25 cellular contexts compared by ENCODE assay signal in genomic region chr3:47628426-47628825, GRCh38. TPM values are rescaled to one million over a fixed set of nuclear protein-coding genes. Genes with fewer than 3 reads are reported as not detected.
A peak's percentile ranks its signal among the peaks of the same experiment; 100 is the strongest.
DNase-seq lines count a peak whose midpoint lies in the region; ATAC-seq, FAIRE-seq and TF ChIP-seq lines count a peak whose summit lies in the region.
"Had no signal": no experiment of that assay in that cellular context is flagged by ENCODE, and none has a peak within 500 bp of the region (broad histone marks: within the 10 kb centered on the region; RNA-seq: fewer than 3 reads in every experiment).

No MANE protein-coding gene starts in this region.

- H3K36me3 ChIP-seq in mammary epithelial cell (ENCODE audit: insufficient read depth, low read length), result peaks cover 19% of the 10 kb centered on the region
- peaks cover 0 to 67% of the 10 kb centered on the region in 2 donors for H3K36me3 ChIP-seq in left lung
- H3K36me3 ChIP-seq in trophoblast cell (ENCODE audit: control insufficient read depth in 1 of 2, insufficient read depth in 2 of 2, low read length in 2 of 2), result peaks cover 26 to 37% of the 10 kb centered on the region in 2 experiments
- H3K36me3 ChIP-seq in BE2C, result peaks cover 26% of the 10 kb centered on the region

- dilution Hi-C loops in mammary epithelial cell (cut with HindIII; ENCODE audit: low sequenced_read_pairs), result no loop called here

- no peaks in the 10 kb centered on the region for H4K20me1 ChIP-seq in mammary epithelial cell (ENCODE audit: insufficient read depth, low read length)

- H4K8ac ChIP-seq in trophoblast cell (ENCODE audit: low read depth, low read length), result no peak overlapping the region

- POLR2A ChIA-PET in MCF 10A (lab: Yijun Ruan, JAX), result interaction anchor here (1.2 to 1.5 kb wide), 2 partner anchors 15 to 41 kb away, joined by 3 to 5 read pairs; no protein-coding TSS in a partner anchor

- H3K9me3 Mint-ChIP-seq in MCF 10A (ENCODE audit: unreplicated experiment), result no peaks in the 10 kb centered on the region
- H3K9me3 Mint-ChIP-seq: CD4-positive, alpha-beta T cell had no signal

- no peak overlapping the region for H2BK120ac ChIP-seq in trophoblast cell (ENCODE audit: insufficient read depth, low read length, poor library complexity)

- H3K18ac ChIP-seq in trophoblast cell (ENCODE audit: low read length), result no peak overlapping the region

- H3K9ac ChIP-seq in mammary epithelial cell (ENCODE audit: insufficient read depth, low read length), result no peak overlapping the region
- no peak overlapping the region for H3K9ac ChIP-seq in trophoblast cell (ENCODE audit: low read length)

- intact Hi-C loops in MCF 10A (cut with micrococcal nuclease) (no loop called here), mammary epithelial cell (cut with micrococcal nuclease) (no loop called here), left lung (cut with DNase I) (no loop called here)

- no peak overlapping the region for H2AK5ac ChIP-seq in trophoblast cell (ENCODE audit: low read length)

- no peak overlapping the region for H2BK12ac ChIP-seq in trophoblast cell (ENCODE audit: low read length)

- H2AFZ ChIP-seq in mammary epithelial cell (ENCODE audit: low read depth, low read length) (no peak overlapping the region), trophoblast cell (ENCODE audit: insufficient read depth, low read length, poor library complexity) (no peak overlapping the region)

- FAIRE-seq in RCC 7860 (lab: Jason Lieb, UNC), result no peak
- FAIRE-seq: GM12878, HTR-8/SVneo had no signal

- H3K79me1 ChIP-seq in trophoblast cell (ENCODE audit: low read length), result no peaks in the 10 kb centered on the region

- no peak overlapping the region for H4K91ac ChIP-seq in trophoblast cell (ENCODE audit: low read depth, low read length)

- no peak overlapping the region for H2BK5ac ChIP-seq in trophoblast cell (ENCODE audit: low read depth, low read length, poor library complexity)

- H3K27ac Mint-ChIP-seq in MCF 10A (ENCODE audit: low read depth, unreplicated experiment), result peak overlapping the region; percentile 6
- H3K27ac Mint-ChIP-seq: CD4-positive, alpha-beta T cell had no signal

- ATAC-seq in left lung (peak; percentile 66), GM18861 (IDR thresholded peaks at IDR 0.05; ENCODE audit: unreplicated experiment) (no peak)
- ATAC-seq: GM12878, PC-3 had no signal

- H3K27me3 Mint-ChIP-seq in MCF 10A (ENCODE audit: insufficient read depth, unreplicated experiment), result no peaks in the 10 kb centered on the region
- H3K27me3 Mint-ChIP-seq: CD4-positive, alpha-beta T cell had no signal

- in situ Hi-C loops in mammary epithelial cell (cut with MboI; ENCODE audit: low sequenced_read_pairs in 2 of 2), result no loop called here

- H4K12ac ChIP-seq in trophoblast cell (ENCODE audit: low read depth, low read length), result no peak overlapping the region

- H3K23ac ChIP-seq in trophoblast cell (ENCODE audit: low read length), result no peak overlapping the region

- BruUV-seq in MCF 10A (replicated peaks; lab: Mats Ljungman, UMichigan), result no TSS peak
- no TSS peak for BruUV-seq in mammary epithelial cell (replicated peaks; lab: Mats Ljungman, UMichigan)

- H3K9me3 ChIP-seq in mammary epithelial cell (replicated peaks; ENCODE audit: insufficient read depth, low read length) (no peaks in the 10 kb centered on the region), left lung (no peaks in the 10 kb centered on the region), trophoblast cell (ENCODE audit: insufficient read depth, low read depth, low read length) (no peaks in the 10 kb centered on the region), BE2C (no peaks in the 10 kb centered on the region)
- H3K9me3 ChIP-seq: HAP-1 had no signal

- DNase-seq in MCF 10A (ENCODE audit: unreplicated experiment) (no peak), mammary epithelial cell (no peak), left lung (no peak), trophoblast cell (peak; percentile 7 to 25), BE2C (no peak), RCC 7860 (ENCODE audit: low spot score) (no peak), DMS 273 treated with DMSO at 0.1 percent for 48 hours (lab: John Stamatoyannopoulos, UW) (no peak)
- DNase-seq: 8988T; Calu3; CD4-positive, alpha-beta T cell; DMS53; EL; IMR-90; NCI-H1417 treated with DMSO at 0.1 percent for 48 hours; NCI-H1930; NCI-H345; NCI-H524 treated with DMSO at 0.1 percent for 48 hours; PC-3; SIG-M5 had no signal

- no peak overlapping the region for H3K4me3 Mint-ChIP-seq in MCF 10A (ENCODE audit: unreplicated experiment)
- H3K4me3 Mint-ChIP-seq: CD4-positive, alpha-beta T cell had no signal

- peaks cover 83% of the 10 kb centered on the region for H3K36me3 Mint-ChIP-seq in MCF 10A (ENCODE audit: insufficient read depth, unreplicated experiment)

- CTCF ChIA-PET in MCF 10A (lab: Yijun Ruan, JAX), result no interaction called here
- CTCF ChIA-PET in mammary epithelial cell (lab: Charles Lee; ENCODE audit: low non-redundant PET), result no interaction called here

- no peak overlapping the region for H3K4ac ChIP-seq in trophoblast cell (ENCODE audit: low read depth, low read length)

- TF ChIP-seq CTCF in MCF 10A (IDR thresholded peaks at IDR 0.05; ENCODE audit: unreplicated experiment) (no peak), mammary epithelial cell (conservative IDR thresholded peaks at IDR 0.05 in 1 of 2, IDR thresholded peaks at IDR 0.05 in 1 of 2; ENCODE audit: extremely low read depth in 1 of 2, insufficient read depth in 1 of 2, low read depth in 1 of 2, low read length in 2 of 2) (no peak), left lung (IDR thresholded peaks at IDR 0.05) (no peak), BE2C (IDR thresholded peaks at IDR 0.05; ENCODE audit: low read depth, low read length) (no peak)

- H3K27me3 ChIP-seq in mammary epithelial cell (ENCODE audit: insufficient read depth, low read length), result no peaks in the 10 kb centered on the region
- no peaks in the 10 kb centered on the region for H3K27me3 ChIP-seq in left lung
- no peaks in the 10 kb centered on the region for H3K27me3 ChIP-seq in trophoblast cell (ENCODE audit: insufficient read depth, low read length)
- no peaks in the 10 kb centered on the region for H3K27me3 ChIP-seq in BE2C

- H3K4me2 ChIP-seq in mammary epithelial cell (ENCODE audit: insufficient read depth, low read depth, low read length), result no peak overlapping the region
- no peak overlapping the region for H3K4me2 ChIP-seq in trophoblast cell (ENCODE audit: low read length)

- H3K14ac ChIP-seq in trophoblast cell (ENCODE audit: low read length), result no peak overlapping the region

- no peaks in the 10 kb centered on the region for H3K4me1 Mint-ChIP-seq in MCF 10A (ENCODE audit: insufficient read depth, unreplicated experiment)

- H3K4me1 ChIP-seq in mammary epithelial cell (ENCODE audit: insufficient read depth, low read length), result no peaks in the 10 kb centered on the region
- no peaks in the 10 kb centered on the region for H3K4me1 ChIP-seq in left lung
- H3K4me1 ChIP-seq in trophoblast cell (ENCODE audit: control insufficient read depth in 1 of 2, insufficient read depth in 2 of 2, low read length in 2 of 2), result peaks cover 2 to 3% of the 10 kb centered on the region in 2 experiments
- no peaks in the 10 kb centered on the region for H3K4me1 ChIP-seq in BE2C
- H3K4me1 ChIP-seq: HAP-1 had no signal

- WGBS in mammary epithelial cell (ENCODE audit: low coverage, missing lambda C conversion rate), result 100% methylated on average over 5 of the region's 6 CpGs
- WGBS in trophoblast cell (ENCODE audit: extremely low coverage, insufficient coverage, insufficient read length), result no CpG with 5 or more reads among the region's 6 CpGs

- H3K79me2 ChIP-seq in mammary epithelial cell (ENCODE audit: insufficient read depth, low read length) (no peaks in the 10 kb centered on the region), trophoblast cell (ENCODE audit: control insufficient read depth, insufficient read depth, low read length, poor library complexity) (no peaks in the 10 kb centered on the region)

- H3K4me3 ChIP-seq in mammary epithelial cell (replicated peaks in 1 of 3; ENCODE audit: insufficient read depth in 1 of 3, low read depth in 2 of 3, low read length in 3 of 3) (no peak overlapping the region), left lung (no peak overlapping the region), trophoblast cell (ENCODE audit: low read depth, low read length) (no peak overlapping the region), BE2C (ENCODE audit: low read depth, low read length) (no peak overlapping the region)
- H3K4me3 ChIP-seq: GM12878, HAP-1 had no signal

- H3K27ac ChIP-seq in mammary epithelial cell (ENCODE audit: insufficient read depth, low read depth, low read length) (no peak overlapping the region), left lung (peak overlapping the region in 1 of 2 donors; percentile 3), trophoblast cell (ENCODE audit: low read depth, low read length) (no peak overlapping the region)
- H3K27ac ChIP-seq: RWPE1 had no signal

RNA-seq across cellular contexts. Expression of gene CSPG5, which starts 49.8 kb away (rescaled TPM):
- total RNA-seq in MCF 10A (2022) (0.44 and 0.71 TPM in 2 replicates), mammary epithelial cell (under 1 TPM; 0.50 to 0.99 TPM), left lung (10 to 100 TPM in 1 of 2 donors, 1 to 10 TPM in 1; 3.8 to 19.2 TPM)
- polyA plus RNA-seq in mammary epithelial cell, result 0.19 TPM
- polyA minus RNA-seq in mammary epithelial cell, result not detected
- polyA plus RNA-seq in trophoblast cell (2013), result 0.57 and 0.76 TPM in 2 replicates
- not detected for polyA plus RNA-seq in BE2C (2012; ENCODE audit: insufficient read depth, insufficient read length, low read depth)
- polyA plus RNA-seq: AG04450, GM12878 had no signal

Comparison
In these comparisons a context has a peak if more than half of its experiments do, and no peak if none do; other contexts are left out.
1. DNase-seq: peak in trophoblast cell (2 of 2); none in MCF 10A (single experiment), mammary epithelial cell (single experiment), left lung (0 of 2), BE2C (single experiment), RCC 7860 (single experiment) and DMS 273 treated with DMSO at 0.1 percent for 48 hours (single experiment).